ENCODE assay signal across 8 cellular contexts in the genomic region with DNA sequence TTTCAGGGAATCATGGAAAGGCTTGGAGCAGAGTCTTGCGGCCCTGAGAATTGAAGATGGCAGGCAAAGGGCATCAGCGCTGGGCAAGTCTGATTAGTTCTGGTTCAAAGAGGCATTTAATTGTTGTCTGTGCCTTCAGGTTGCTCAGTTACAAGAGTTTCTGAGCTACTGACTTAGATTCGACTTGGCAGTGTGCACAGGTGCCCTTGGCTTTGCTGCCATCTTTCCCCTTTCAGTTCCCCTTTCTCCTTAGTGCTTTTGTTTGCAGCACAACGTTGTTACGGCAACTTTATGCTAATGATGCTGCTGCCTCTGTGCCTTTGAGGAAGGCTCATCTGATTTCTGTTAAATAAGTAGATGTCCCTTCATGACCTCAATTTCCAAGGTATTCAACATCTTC. TPM values are rescaled to one million over a fixed set of nuclear protein-coding genes. Genes with fewer than 3 reads are reported as not detected.
A peak's percentile ranks its signal among the peaks of the same experiment; 100 is the strongest.
DNase-seq lines count a peak whose midpoint lies in the region; ATAC-seq and TF ChIP-seq lines count a peak whose summit lies in the region.
"Had no signal": no experiment of that assay in that cellular context is flagged by ENCODE, and none has a peak within 500 bp of the region (broad histone marks: within the 10 kb centered on the region; RNA-seq: fewer than 3 reads in every experiment).

No MANE protein-coding gene starts in this region.

- H3K4me1 Mint-ChIP-seq in CD8-positive, alpha-beta memory T cell = peaks cover 20 to 29% (median 25%) of the 10 kb centered on the region in 3 donors

- H3K27ac Mint-ChIP-seq in CD8-positive, alpha-beta memory T cell = peak overlapping the region in 1 of 8 donors; percentile 47

- POLR2A ChIA-PET in CD8-positive, alpha-beta memory T cell (lab: Charles Lee) = no interaction called here

- no peak overlapping the region for H3K27ac ChIP-seq in CD8-positive, alpha-beta memory T cell (ENCODE audit: low read depth, low read length)

- no peak overlapping the region for H3K4me3 Mint-ChIP-seq in CD8-positive, alpha-beta memory T cell

- CTCF ChIA-PET in CD8-positive, alpha-beta memory T cell (lab: Charles Lee) = interaction anchor here (2.8 kb wide), 1 partner anchor 17 kb away, joined by 9 read pairs; no protein-coding TSS in a partner anchor

- no peak overlapping the region for H3K4me3 ChIP-seq in mucosa of descending colon
- no peak overlapping the region for H3K4me3 ChIP-seq in CD8-positive, alpha-beta memory T cell (ENCODE audit: low read length)
- H3K4me3 ChIP-seq: skin epidermis had no signal

- peak; percentile 93 for ATAC-seq in HG02884 (IDR thresholded peaks at IDR 0.05; ENCODE audit: unreplicated experiment)
- ATAC-seq in mucosa of descending colon = peak; percentile 79

- peaks cover 0 to 1% of the 10 kb centered on the region in 2 donors for H3K27me3 Mint-ChIP-seq in CD8-positive, alpha-beta memory T cell

- peak; percentile 21 for DNase-seq in GM19238 (ENCODE audit: insufficient read length, low spot score)
- DNase-seq in NOMO-1 treated with DMSO at 0.1 percent for 48 hours (lab: John Stamatoyannopoulos, UW; ENCODE audit: unreplicated experiment) = peak; percentile 99
- DNase-seq in mucosa of descending colon = peak in 1 of 3 donors; percentile 24
- DNase-seq in NCI-H2107 treated with DMSO at 0.1 percent for 48 hours (lab: John Stamatoyannopoulos, UW; ENCODE audit: unreplicated experiment) = no peak
- DNase-seq in CD8-positive, alpha-beta memory T cell = no peak
- DNase-seq in stimulated activated CD8-positive, alpha-beta memory T cell treated with anti-CD3 and anti-CD28 coated beads, Interleukin-4, amount 100 ng/mL, for 48 hours = no peak

- no peaks in the 10 kb centered on the region for H3K4me1 ChIP-seq in mucosa of descending colon (ENCODE audit: low read depth)
- peaks cover 8% of the 10 kb centered on the region for H3K4me1 ChIP-seq in CD8-positive, alpha-beta memory T cell (ENCODE audit: insufficient read depth, low read length)

- H3K27me3 ChIP-seq in CD8-positive, alpha-beta memory T cell (ENCODE audit: insufficient read depth, low read length, poor library complexity, severe bottlenecking) = no peaks in the 10 kb centered on the region

- TF ChIP-seq CTCF in mucosa of descending colon (IDR thresholded peaks at IDR 0.05) = no peak

- intact Hi-C loops in mucosa of descending colon (cut with DNase I, micrococcal nuclease) = no loop called here

- peaks cover 0 to 5% (median 0%) of the 10 kb centered on the region in 3 donors for H3K36me3 Mint-ChIP-seq in CD8-positive, alpha-beta memory T cell

- H3K36me3 ChIP-seq in mucosa of descending colon (ENCODE audit: low read depth) = no peaks in the 10 kb centered on the region
- H3K36me3 ChIP-seq in CD8-positive, alpha-beta memory T cell (ENCODE audit: insufficient read depth, low read length) = no peaks in the 10 kb centered on the region

- no peaks in the 10 kb centered on the region for H3K9me3 ChIP-seq in mucosa of descending colon
- no peaks in the 10 kb centered on the region for H3K9me3 ChIP-seq in CD8-positive, alpha-beta memory T cell (ENCODE audit: low read length)

- no peaks in the 10 kb centered on the region for H3K9me3 Mint-ChIP-seq in CD8-positive, alpha-beta memory T cell

RNA-seq across cellular contexts. Expression of gene P2RY14, which starts 12.5 kb away (rescaled TPM):
- total RNA-seq in mucosa of descending colon = 10 to 100 TPM in 1 of 3 donors, 1 to 10 TPM in 2; 3.9 to 18.2 (median 4.4) TPM
- 1 to 10 TPM in 1 of 2 experiments, under 1 TPM in 1; 0.84 to 1.3 TPM for total RNA-seq in CD8-positive, alpha-beta memory T cell
- polyA plus RNA-seq in CD8-positive, alpha-beta memory T cell = 4.3 TPM

RNA-seq across cellular contexts. Expression of gene GPR87, which starts 50.8 kb away (rescaled TPM):
- not detected for total RNA-seq in mucosa of descending colon
- 1 to 10 TPM in 1 of 2 experiments, under 1 TPM in 1; 0.61 to 1.2 TPM for total RNA-seq in CD8-positive, alpha-beta memory T cell
- not detected for polyA plus RNA-seq in CD8-positive, alpha-beta memory T cell

Comparison
In these comparisons a context has a peak if more than half of its experiments do, and no peak if none do; other contexts are left out.
1. DNase-seq: peak in GM19238 (single experiment) and NOMO-1 treated with DMSO at 0.1 percent for 48 hours (single experiment); none in NCI-H2107 treated with DMSO at 0.1 percent for 48 hours (single experiment), CD8-positive, alpha-beta memory T cell (0 of 5) and stimulated activated CD8-positive, alpha-beta memory T cell treated with anti-CD3 and anti-CD28 coated beads, Interleukin-4, amount 100 ng/mL, for 48 hours (single experiment).